ENCODE assay signal across 8 cellular contexts in the genomic region with DNA sequence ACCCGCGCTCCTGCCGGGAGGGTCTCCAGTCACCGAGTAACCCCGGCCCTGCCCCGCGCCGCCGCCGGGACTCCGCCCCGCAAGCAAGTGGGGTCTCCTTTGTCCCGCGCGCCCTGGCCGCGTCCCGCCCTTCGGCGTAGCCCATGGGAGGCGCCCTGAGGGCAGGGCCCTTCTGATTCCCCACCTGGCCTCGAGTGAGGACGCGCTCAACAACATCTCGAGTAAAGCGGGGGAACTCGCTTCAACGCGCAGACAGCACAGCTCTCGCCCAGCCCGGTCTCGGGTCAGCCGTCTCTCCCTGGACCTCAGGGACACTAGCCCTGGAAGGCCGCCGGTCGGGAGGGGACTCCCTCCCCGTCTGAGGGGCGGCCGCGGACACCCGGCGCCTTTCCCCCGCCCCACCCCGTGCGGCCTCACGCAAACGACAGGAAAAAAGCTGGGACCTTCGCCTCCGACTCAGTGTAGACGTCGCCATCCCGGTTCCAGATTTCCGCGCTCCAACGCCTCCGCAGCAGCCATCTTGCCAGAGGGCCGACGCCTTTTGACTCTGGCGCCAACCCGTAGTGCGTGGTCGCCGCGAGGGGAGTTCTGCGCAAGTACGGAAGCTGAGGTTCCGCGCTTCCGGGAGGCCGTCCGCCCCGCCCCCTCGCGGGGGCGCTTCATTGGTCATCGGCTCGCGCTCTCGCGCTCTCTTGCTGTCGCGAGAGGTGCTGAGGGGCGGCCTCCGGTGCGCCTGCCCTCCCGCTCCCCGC. TPM values are rescaled to one million over a fixed set of nuclear protein-coding genes. Genes with fewer than 3 reads are reported as not detected.
A peak's percentile ranks its signal among the peaks of the same experiment; 100 is the strongest.
DNase-seq lines count a peak whose midpoint lies in the region; ATAC-seq lines count a peak whose summit lies in the region.

No MANE protein-coding gene starts in this region.

- H3K9me3 ChIP-seq in HUES48 (ENCODE audit: control insufficient read depth, insufficient read depth, low read length) (no peaks in the 10 kb centered on the region), endocrine pancreas (ENCODE audit: control insufficient read depth, low read length) (no peaks in the 10 kb centered on the region), mesodermal cell (ENCODE audit: control insufficient read depth, low read length) (no peaks in the 10 kb centered on the region)

- H3K36me3 ChIP-seq in HUES48 (ENCODE audit: control insufficient read depth, insufficient read depth, low read length) (peaks cover 51% of the 10 kb centered on the region), endocrine pancreas (ENCODE audit: control insufficient read depth, insufficient read depth, low read length) (peaks cover 3% of the 10 kb centered on the region), mesodermal cell (ENCODE audit: control insufficient read depth, insufficient read depth, low read length) (peaks cover 64% of the 10 kb centered on the region)

- in situ Hi-C loops in Caki2 (cut with HindIII; ENCODE audit: low pct_unique_long_range_greater_than_20kb, low sequenced_read_pairs): no loop called here

- DNase-seq in Caki2 (ENCODE audit: low read depth) (peak; percentile 96), NOMO-1 treated with dmso at 0.1 percent for 144 hours (lab: John Stamatoyannopoulos, UW; ENCODE audit: unreplicated experiment) (peak; percentile 91)
- peak; percentile 85 for DNase-seq in activated CD8-positive, alpha-beta memory T cell treated with anti-CD3 and anti-CD28 coated beads, Interleukin-2, amount 50 U/mL, for 1 hour (ENCODE audit: extremely low read depth)
- peak; percentile 93 for DNase-seq in stimulated activated CD8-positive, alpha-beta memory T cell treated with anti-CD3 and anti-CD28 coated beads, Interleukin-15, amount 100 ng/mL, for 1 hour (ENCODE audit: low read depth)

- H3K9ac ChIP-seq in HUES48 (ENCODE audit: low read depth, low read length) (peak overlapping the region; percentile 90), endocrine pancreas (ENCODE audit: control insufficient read depth, insufficient read depth, low read length) (peak overlapping the region; percentile 96)

- ATAC-seq in GM21423 (IDR thresholded peaks at IDR 0.05; ENCODE audit: unreplicated experiment): peak; percentile 82

- H3K4me1 ChIP-seq in HUES48 (ENCODE audit: control insufficient read depth, insufficient read depth, low read length) (peaks cover 21% of the 10 kb centered on the region), endocrine pancreas (ENCODE audit: control insufficient read depth, insufficient read depth, low read length) (no peaks in the 10 kb centered on the region), mesodermal cell (ENCODE audit: control insufficient read depth, insufficient read depth, low read length, poor library complexity, severe bottlenecking) (peaks cover 4% of the 10 kb centered on the region)

- H3K27ac ChIP-seq in HUES48 (ENCODE audit: low read depth, low read length) (peak overlapping the region; percentile 97), mesodermal cell (ENCODE audit: low read depth, low read length, severe bottlenecking) (peak overlapping the region; percentile 92)

- H3K27me3 ChIP-seq in HUES48 (ENCODE audit: control insufficient read depth, insufficient read depth, low read length) (no peaks in the 10 kb centered on the region), endocrine pancreas (ENCODE audit: control insufficient read depth, insufficient read depth, low read length) (no peaks in the 10 kb centered on the region)

- WGBS in mesodermal cell (ENCODE audit: insufficient coverage in 2 of 2), 2 experiments: 0 to 1% methylated on average over 76 to 80 of the region's 87 CpGs

- peak overlapping the region; percentile 90 for H3K4me3 ChIP-seq in HUES48 (ENCODE audit: low read depth, low read length)
- no peak overlapping the region for H3K4me3 ChIP-seq in endocrine pancreas (ENCODE audit: control insufficient read depth, insufficient read depth, low read length)
- peak overlapping the region; percentile 92 for H3K4me3 ChIP-seq in mesodermal cell (ENCODE audit: extremely low read depth, insufficient read depth, low read length, poor library complexity, severe bottlenecking)

RNA-seq across cellular contexts. Expression of gene GID8, which starts 0.4 kb away (rescaled TPM):
- total RNA-seq in Caki2 (2014; rRNA removed; shearing (Covaris generic); ENCODE audit: low replicate concordance): 29.0 and 39.4 TPM in 2 replicates
- polyA plus RNA-seq in mesodermal cell (2013, experiment 1 of 2): 33.1 TPM
- polyA plus RNA-seq in mesodermal cell (2013, experiment 2 of 2): 30.2 TPM

RNA-seq across cellular contexts. Expression of gene DIDO1, which starts 11.2 kb away (rescaled TPM):
- total RNA-seq in Caki2 (2014; rRNA removed; shearing (Covaris generic); ENCODE audit: low replicate concordance): 14.5 and 18.2 TPM in 2 replicates
- polyA plus RNA-seq in mesodermal cell (2013, experiment 1 of 2): 26.9 TPM
- polyA plus RNA-seq in mesodermal cell (2013, experiment 2 of 2): 24.4 TPM

RNA-seq across cellular contexts. Expression of gene SLC17A9, which starts 15.0 kb away (rescaled TPM):
- total RNA-seq in Caki2 (2014; rRNA removed; shearing (Covaris generic); ENCODE audit: low replicate concordance): 4.5 and 5.5 TPM in 2 replicates
- 12.6 TPM for polyA plus RNA-seq in mesodermal cell (2013, experiment 1 of 2)
- 10.0 TPM for polyA plus RNA-seq in mesodermal cell (2013, experiment 2 of 2)
